Comparison of ENCODE assay signal across 10 cellular contexts in genomic region chr2:205687018-205687956, GRCh38. TPM values are rescaled to one million over a fixed set of nuclear protein-coding genes. Genes with fewer than 3 reads are reported as not detected.
DNase-seq lines count a peak whose midpoint lies in the region; ATAC-seq lines count a peak whose summit lies in the region.
"Had no signal": no experiment of that assay in that cellular context is flagged by ENCODE, and none has a peak within 500 bp of the region (broad histone marks: within the 10 kb centered on the region; RNA-seq: fewer than 3 reads in every experiment).

No MANE protein-coding gene starts in this region.

- no peaks in the 10 kb centered on the region for H3K36me3 Mint-ChIP-seq in stimulated activated effector memory CD8-positive, alpha-beta T cell treated with anti-CD3 and anti-CD28 coated beads, Interleukin-12 subunit alpha, Interleukin-12 subunit beta, amount 100 ng/mL, for 72 hours

- no peak for ATAC-seq in HG03521 (IDR thresholded peaks at IDR 0.05; ENCODE audit: unreplicated experiment)
- ATAC-seq in stimulated activated effector memory CD8-positive, alpha-beta T cell treated with anti-CD3 and anti-CD28 coated beads, Interleukin-12 subunit alpha, Interleukin-12 subunit beta, amount 100 ng/mL, for 72 hours, result no peak
- no peak for ATAC-seq in activated CD4-positive, CD25-positive, alpha-beta regulatory T cell treated with anti-CD3 and anti-CD28 coated beads, Interleukin-2, amount 50 U/mL, for 24 hours
- ATAC-seq in GM19397 (IDR thresholded peaks at IDR 0.05; ENCODE audit: unreplicated experiment), result no peak
- ATAC-seq: K562 had no signal

- no peaks in the 10 kb centered on the region for H3K4me1 Mint-ChIP-seq in stimulated activated effector memory CD8-positive, alpha-beta T cell treated with anti-CD3 and anti-CD28 coated beads, Interleukin-12 subunit alpha, Interleukin-12 subunit beta, amount 100 ng/mL, for 72 hours

- no peak overlapping the region for H3K27ac Mint-ChIP-seq in stimulated activated effector memory CD8-positive, alpha-beta T cell treated with anti-CD3 and anti-CD28 coated beads, Interleukin-12 subunit alpha, Interleukin-12 subunit beta, amount 100 ng/mL, for 72 hours

- peak; percentile 77 for DNase-seq in ELF-1 (ENCODE audit: low read depth, low spot score)
- peak; percentile 59 for DNase-seq in SK-MEL-5 (ENCODE audit: low read depth, low spot score)
- DNase-seq in foreskin melanocyte, result peak; percentile 35
- DNase-seq in retina, result peak; percentile 53
- no peak for DNase-seq in stimulated activated effector memory CD8-positive, alpha-beta T cell treated with anti-CD3 and anti-CD28 coated beads, Interleukin-12 subunit alpha, Interleukin-12 subunit beta, amount 100 ng/mL, for 72 hours (ENCODE audit: low spot score in 2 of 2)
- DNase-seq: NK-92 treated with Interleukin-12 subunit alpha and Interleukin-12 subunit beta, amount 100 ng/mL, for 24 hours had no signal

- H3K9me3 Mint-ChIP-seq in stimulated activated effector memory CD8-positive, alpha-beta T cell treated with anti-CD3 and anti-CD28 coated beads, Interleukin-12 subunit alpha, Interleukin-12 subunit beta, amount 100 ng/mL, for 72 hours, result no peaks in the 10 kb centered on the region

- in situ Hi-C loops in SK-MEL-5 (cut with HindIII; ENCODE audit: low pct_unique_long_range_greater_than_20kb, low sequenced_read_pairs), result no loop called here

- H3K4me3 Mint-ChIP-seq in stimulated activated effector memory CD8-positive, alpha-beta T cell treated with anti-CD3 and anti-CD28 coated beads, Interleukin-12 subunit alpha, Interleukin-12 subunit beta, amount 100 ng/mL, for 72 hours, result no peak overlapping the region

RNA-seq across cellular contexts. Expression of gene NRP2, which starts 5.0 kb away (rescaled TPM):
- total RNA-seq in SK-MEL-5 (2014; rRNA removed; shearing (Covaris generic)), result 174 and 204 TPM in 2 replicates
- 206 and 239 TPM in 2 replicates for polyA plus RNA-seq in SK-MEL-5 (2015; cell fraction: cytosol; rRNA removed)
- 83.4 and 104 TPM in 2 replicates for polyA plus RNA-seq in SK-MEL-5 (2015; cell fraction: nucleus; rRNA removed)

Comparison
In these comparisons a context has a peak if more than half of its experiments do, and no peak if none do; other contexts are left out.
1. DNase-seq: peak in ELF-1 (single experiment), SK-MEL-5 (single experiment), foreskin melanocyte (single experiment) and retina (single experiment); none in stimulated activated effector memory CD8-positive, alpha-beta T cell treated with anti-CD3 and anti-CD28 coated beads, Interleukin-12 subunit alpha, Interleukin-12 subunit beta, amount 100 ng/mL, for 72 hours (0 of 2).